ENCODE assay signal across 9 cellular contexts in genomic region chr10:52216852-52217251, GRCh38.
DNase-seq lines count a peak whose midpoint lies in the region; ATAC-seq and TF ChIP-seq lines count a peak whose summit lies in the region.
"Had no signal": no experiment of that assay in that cellular context is flagged by ENCODE, and none has a peak within 500 bp of the region (broad histone marks: within the 10 kb centered on the region; RNA-seq: fewer than 3 reads in every experiment).

No MANE protein-coding gene starts in this region.

- no peaks in the 10 kb centered on the region for H3K27me3 ChIP-seq in gastroesophageal sphincter

- H3K4me3 ChIP-seq in mesodermal cell (ENCODE audit: extremely low read depth, insufficient read depth, low read length, poor library complexity, severe bottlenecking): no peak overlapping the region
- no peak overlapping the region for H3K4me3 ChIP-seq in gastroesophageal sphincter

- no peak for TF ChIP-seq POLR2A in gastroesophageal sphincter (IDR thresholded peaks at IDR 0.05)

- H3K4me1 ChIP-seq in mesodermal cell (ENCODE audit: control insufficient read depth, insufficient read depth, low read length, poor library complexity, severe bottlenecking): peaks cover 6% of the 10 kb centered on the region
- no peaks in the 10 kb centered on the region for H3K4me1 ChIP-seq in gastroesophageal sphincter

- TF ChIP-seq EP300 in gastroesophageal sphincter (IDR thresholded peaks at IDR 0.05): no peak

- ATAC-seq in GM19025 (IDR thresholded peaks at IDR 0.05; ENCODE audit: low read depth, unreplicated experiment) (peak; percentile 37), HG03097 (IDR thresholded peaks at IDR 0.05; ENCODE audit: low FRiP score, unreplicated experiment) (peak; percentile 64), gastroesophageal sphincter (no peak)

- TF ChIP-seq CTCF in gastroesophageal sphincter (IDR thresholded peaks at IDR 0.05): no peak

- H3K9me3 ChIP-seq in mesodermal cell (ENCODE audit: control insufficient read depth, low read length): no peaks in the 10 kb centered on the region
- no peaks in the 10 kb centered on the region for H3K9me3 ChIP-seq in gastroesophageal sphincter

- no peaks in the 10 kb centered on the region for H3K36me3 ChIP-seq in mesodermal cell (ENCODE audit: control insufficient read depth, insufficient read depth, low read length)
- H3K36me3 ChIP-seq in gastroesophageal sphincter: no peaks in the 10 kb centered on the region

- peak; percentile 73 for DNase-seq in A172 (ENCODE audit: low spot score)
- peak; percentile 62 for DNase-seq in SW480 (ENCODE audit: low spot score)
- DNase-seq in activated CD4-positive, alpha-beta T cell treated with anti-CD3 and anti-CD28 coated beads for 1 hour: no peak
- DNase-seq in middle frontal gyrus (ENCODE audit: extremely low spot score, low spot score): no peak
- DNase-seq: activated naive CD8-positive, alpha-beta T cell treated with anti-CD3 and anti-CD28 coated beads, Interleukin-2, amount 10 ng/mL, durations not matched to agents 7 days and 5 days had no signal

- H3K27ac ChIP-seq in mesodermal cell (ENCODE audit: low read depth, low read length, severe bottlenecking) (peak overlapping the region; percentile 83), gastroesophageal sphincter (no peak overlapping the region)

- 86 to 100% methylated on average over 1 of the region's 2 CpGs for WGBS in mesodermal cell (ENCODE audit: insufficient coverage in 2 of 2), 2 experiments
- 63% methylated on average over 2 of the region's 2 CpGs for WGBS in gastroesophageal sphincter (ENCODE audit: low coverage in 1 of 2), 2 donors

Comparison
In these comparisons a context has a peak if more than half of its experiments do, and no peak if none do; other contexts are left out.
1. DNase-seq: peak in A172 (single experiment) and SW480 (single experiment); none in activated CD4-positive, alpha-beta T cell treated with anti-CD3 and anti-CD28 coated beads for 1 hour (single experiment) and middle frontal gyrus (single experiment).